ENCODE assay signal across 1 cellular context in the genomic region with DNA sequence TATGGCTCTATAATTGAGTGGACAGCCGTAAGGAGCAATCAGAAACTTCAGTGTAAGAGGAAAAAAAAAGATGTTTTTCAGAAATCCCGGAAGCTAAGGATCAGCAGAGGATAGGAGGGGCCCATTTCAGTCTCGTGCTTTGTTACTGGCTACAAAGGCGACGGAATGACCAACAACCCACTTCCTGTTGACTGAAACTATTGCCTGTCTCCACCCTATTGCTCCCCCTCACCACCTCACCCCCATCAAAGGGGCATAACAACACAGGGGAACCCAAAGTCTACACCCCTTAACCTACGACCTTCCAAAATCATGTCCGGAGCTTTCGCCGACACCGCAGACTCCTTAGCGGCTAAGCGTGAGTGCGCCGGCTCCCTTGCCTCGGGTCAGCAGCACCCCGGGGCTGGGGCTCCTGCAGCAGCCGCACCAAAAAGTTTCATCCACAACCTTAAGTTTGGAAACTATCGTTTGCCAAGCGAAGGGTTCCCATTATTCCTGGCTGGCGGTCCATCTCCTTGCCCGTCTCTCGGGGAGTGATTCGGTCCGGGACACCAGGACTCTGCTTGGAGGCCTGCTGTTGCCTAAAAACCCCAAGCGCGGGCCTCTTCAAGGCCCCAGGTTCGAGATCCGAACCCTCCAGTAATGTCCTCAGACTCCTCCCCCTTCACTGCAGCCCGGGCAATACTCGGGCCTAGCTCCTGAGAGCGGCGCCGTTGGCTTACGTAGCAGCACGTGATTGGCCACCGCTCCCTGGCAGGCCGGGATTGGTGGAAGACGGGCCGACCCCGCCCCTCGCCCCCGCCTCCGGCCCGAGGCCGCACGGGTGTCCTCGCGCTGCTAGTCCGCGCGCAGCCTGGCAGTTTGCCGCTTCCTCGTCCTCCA.
TF ChIP-seq lines count a peak whose summit lies in the region.

TSS of gene TPP2 (plus strand) at position 840 of the 882 bp plus-strand sequence. CDS start 53 bp downstream, outside the sequence.

TF ChIP-seq in HepG2, 621 proteins besides CTCF, POLR2A, EP300 and RAD21 (continued from another document and continues in another):
- TF ChIP-seq, protein P1, sequence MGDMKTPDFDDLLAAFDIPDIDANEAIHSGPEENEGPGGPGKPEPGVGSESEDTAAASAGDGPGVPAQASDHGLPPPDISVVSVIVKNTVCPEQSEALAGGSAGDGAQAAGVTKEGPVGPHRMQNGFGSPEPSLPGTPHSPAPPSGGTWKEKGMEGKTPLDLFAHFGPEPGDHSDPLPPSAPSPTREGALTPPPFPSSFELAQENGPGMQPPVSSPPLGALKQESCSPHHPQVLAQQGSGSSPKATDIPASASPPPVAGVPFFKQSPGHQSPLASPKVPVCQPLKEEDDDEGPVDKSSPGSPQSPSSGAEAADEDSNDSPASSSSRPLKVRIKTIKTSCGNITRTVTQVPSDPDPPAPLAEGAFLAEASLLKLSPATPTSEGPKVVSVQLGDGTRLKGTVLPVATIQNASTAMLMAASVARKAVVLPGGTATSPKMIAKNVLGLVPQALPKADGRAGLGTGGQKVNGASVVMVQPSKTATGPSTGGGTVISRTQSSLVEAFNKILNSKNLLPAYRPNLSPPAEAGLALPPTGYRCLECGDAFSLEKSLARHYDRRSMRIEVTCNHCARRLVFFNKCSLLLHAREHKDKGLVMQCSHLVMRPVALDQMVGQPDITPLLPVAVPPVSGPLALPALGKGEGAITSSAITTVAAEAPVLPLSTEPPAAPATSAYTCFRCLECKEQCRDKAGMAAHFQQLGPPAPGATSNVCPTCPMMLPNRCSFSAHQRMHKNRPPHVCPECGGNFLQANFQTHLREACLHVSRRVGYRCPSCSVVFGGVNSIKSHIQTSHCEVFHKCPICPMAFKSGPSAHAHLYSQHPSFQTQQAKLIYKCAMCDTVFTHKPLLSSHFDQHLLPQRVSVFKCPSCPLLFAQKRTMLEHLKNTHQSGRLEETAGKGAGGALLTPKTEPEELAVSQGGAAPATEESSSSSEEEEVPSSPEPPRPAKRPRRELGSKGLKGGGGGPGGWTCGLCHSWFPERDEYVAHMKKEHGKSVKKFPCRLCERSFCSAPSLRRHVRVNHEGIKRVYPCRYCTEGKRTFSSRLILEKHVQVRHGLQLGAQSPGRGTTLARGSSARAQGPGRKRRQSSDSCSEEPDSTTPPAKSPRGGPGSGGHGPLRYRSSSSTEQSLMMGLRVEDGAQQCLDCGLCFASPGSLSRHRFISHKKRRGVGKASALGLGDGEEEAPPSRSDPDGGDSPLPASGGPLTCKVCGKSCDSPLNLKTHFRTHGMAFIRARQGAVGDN (CRISPR knock-in tag; IDR thresholded peaks at IDR 0.05) = peak; percentile 81
- peak; percentile 72 for TF ChIP-seq GFI1 (CRISPR knock-in tag; IDR thresholded peaks at IDR 0.05; ENCODE audit: borderline replicate concordance)
- TF ChIP-seq, protein P2, sequence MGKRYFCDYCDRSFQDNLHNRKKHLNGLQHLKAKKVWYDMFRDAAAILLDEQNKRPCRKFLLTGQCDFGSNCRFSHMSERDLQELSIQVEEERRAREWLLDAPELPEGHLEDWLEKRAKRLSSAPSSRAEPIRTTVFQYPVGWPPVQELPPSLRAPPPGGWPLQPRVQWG (CRISPR knock-in tag; IDR thresholded peaks at IDR 0.05; ENCODE audit: borderline replicate concordance, low read depth) = no peak
- TF ChIP-seq ZNF24 (IDR thresholded peaks at IDR 0.05) = no peak
- TF ChIP-seq THAP7 (CRISPR knock-in tag; IDR thresholded peaks at IDR 0.05) = no peak
- TF ChIP-seq MYPOP (CRISPR knock-in tag; IDR thresholded peaks at IDR 0.05) = peak; percentile 47; the same call in 1 of the 2 replicates
- TF ChIP-seq ZNF879 (CRISPR knock-in tag; IDR thresholded peaks at IDR 0.05) = no peak
- TF ChIP-seq, protein P3, sequence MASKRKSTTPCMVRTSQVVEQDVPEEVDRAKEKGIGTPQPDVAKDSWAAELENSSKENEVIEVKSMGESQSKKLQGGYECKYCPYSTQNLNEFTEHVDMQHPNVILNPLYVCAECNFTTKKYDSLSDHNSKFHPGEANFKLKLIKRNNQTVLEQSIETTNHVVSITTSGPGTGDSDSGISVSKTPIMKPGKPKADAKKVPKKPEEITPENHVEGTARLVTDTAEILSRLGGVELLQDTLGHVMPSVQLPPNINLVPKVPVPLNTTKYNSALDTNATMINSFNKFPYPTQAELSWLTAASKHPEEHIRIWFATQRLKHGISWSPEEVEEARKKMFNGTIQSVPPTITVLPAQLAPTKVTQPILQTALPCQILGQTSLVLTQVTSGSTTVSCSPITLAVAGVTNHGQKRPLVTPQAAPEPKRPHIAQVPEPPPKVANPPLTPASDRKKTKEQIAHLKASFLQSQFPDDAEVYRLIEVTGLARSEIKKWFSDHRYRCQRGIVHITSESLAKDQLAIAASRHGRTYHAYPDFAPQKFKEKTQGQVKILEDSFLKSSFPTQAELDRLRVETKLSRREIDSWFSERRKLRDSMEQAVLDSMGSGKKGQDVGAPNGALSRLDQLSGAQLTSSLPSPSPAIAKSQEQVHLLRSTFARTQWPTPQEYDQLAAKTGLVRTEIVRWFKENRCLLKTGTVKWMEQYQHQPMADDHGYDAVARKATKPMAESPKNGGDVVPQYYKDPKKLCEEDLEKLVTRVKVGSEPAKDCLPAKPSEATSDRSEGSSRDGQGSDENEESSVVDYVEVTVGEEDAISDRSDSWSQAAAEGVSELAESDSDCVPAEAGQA (IDR thresholded peaks at IDR 0.05; ENCODE audit: low read depth) = 0 out of 2 replicates have a peak, but pooled peaks have one; percentile 40
- TF ChIP-seq, protein P3 (CRISPR knock-in tag; IDR thresholded peaks at IDR 0.05; ENCODE audit: borderline replicate concordance) = no peak
- no peak; the same call in 1 of the 2 replicates for TF ChIP-seq SMAD3 (CRISPR knock-in tag; IDR thresholded peaks at IDR 0.05)
- no peak for TF ChIP-seq HHEX (CRISPR knock-in tag; IDR thresholded peaks at IDR 0.05)
- no peak for TF ChIP-seq RBM39 (IDR thresholded peaks at IDR 0.05; ENCODE audit: low read depth, low read length, poor library complexity, severe bottlenecking)
- TF ChIP-seq, protein P4, sequence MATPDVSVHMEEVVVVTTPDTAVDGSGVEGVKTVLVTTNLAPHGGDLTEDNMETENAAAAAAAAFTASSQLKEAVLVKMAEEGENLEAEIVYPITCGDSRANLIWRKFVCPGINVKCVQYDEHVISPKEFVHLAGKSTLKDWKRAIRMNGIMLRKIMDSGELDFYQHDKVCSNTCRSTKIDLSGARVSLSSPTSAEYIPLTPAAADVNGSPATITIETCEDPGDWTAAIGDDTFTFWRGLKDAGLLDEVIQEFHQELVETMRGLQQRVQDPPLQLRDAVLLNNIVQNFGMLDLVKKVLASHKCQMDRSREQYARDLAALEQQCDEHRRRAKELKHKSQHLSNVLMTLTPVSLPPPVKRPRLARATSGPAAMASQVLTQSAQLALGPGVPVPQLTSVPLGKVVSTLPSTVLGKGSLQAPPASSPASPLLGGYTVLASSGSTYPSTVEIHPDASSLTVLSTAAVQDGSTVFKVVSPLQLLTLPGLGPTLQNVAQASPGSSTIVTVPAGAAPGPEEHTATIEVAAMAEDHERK (CRISPR knock-in tag; IDR thresholded peaks at IDR 0.05; ENCODE audit: low read depth) = no peak
- TF ChIP-seq ZNF589 (CRISPR knock-in tag; conservative IDR thresholded peaks at IDR 0.05) = peak; percentile 55; the same call in 1 of the 2 replicates
- TF ChIP-seq ZNF124 (CRISPR knock-in tag; IDR thresholded peaks at IDR 0.05) = no peak
- no peak for TF ChIP-seq SATB2 (CRISPR knock-in tag; IDR thresholded peaks at IDR 0.05)
- TF ChIP-seq GATAD2A (CRISPR knock-in tag; IDR thresholded peaks at IDR 0.05) = peak; percentile 29; the same call in 1 of the 2 replicates
- TF ChIP-seq ZNF414 (CRISPR knock-in tag; IDR thresholded peaks at IDR 0.05) = peak; percentile 43; the same call in 1 of the 2 replicates
- TF ChIP-seq, protein P5, sequence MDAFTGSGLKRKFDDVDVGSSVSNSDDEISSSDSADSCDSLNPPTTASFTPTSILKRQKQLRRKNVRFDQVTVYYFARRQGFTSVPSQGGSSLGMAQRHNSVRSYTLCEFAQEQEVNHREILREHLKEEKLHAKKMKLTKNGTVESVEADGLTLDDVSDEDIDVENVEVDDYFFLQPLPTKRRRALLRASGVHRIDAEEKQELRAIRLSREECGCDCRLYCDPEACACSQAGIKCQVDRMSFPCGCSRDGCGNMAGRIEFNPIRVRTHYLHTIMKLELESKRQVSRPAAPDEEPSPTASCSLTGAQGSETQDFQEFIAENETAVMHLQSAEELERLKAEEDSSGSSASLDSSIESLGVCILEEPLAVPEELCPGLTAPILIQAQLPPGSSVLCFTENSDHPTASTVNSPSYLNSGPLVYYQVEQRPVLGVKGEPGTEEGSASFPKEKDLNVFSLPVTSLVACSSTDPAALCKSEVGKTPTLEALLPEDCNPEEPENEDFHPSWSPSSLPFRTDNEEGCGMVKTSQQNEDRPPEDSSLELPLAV (CRISPR knock-in tag; conservative IDR thresholded peaks at IDR 0.05; ENCODE audit: low read depth) = no peak
- no peak for TF ChIP-seq ZNF7 (CRISPR knock-in tag; IDR thresholded peaks at IDR 0.05)
- TF ChIP-seq, protein P6, sequence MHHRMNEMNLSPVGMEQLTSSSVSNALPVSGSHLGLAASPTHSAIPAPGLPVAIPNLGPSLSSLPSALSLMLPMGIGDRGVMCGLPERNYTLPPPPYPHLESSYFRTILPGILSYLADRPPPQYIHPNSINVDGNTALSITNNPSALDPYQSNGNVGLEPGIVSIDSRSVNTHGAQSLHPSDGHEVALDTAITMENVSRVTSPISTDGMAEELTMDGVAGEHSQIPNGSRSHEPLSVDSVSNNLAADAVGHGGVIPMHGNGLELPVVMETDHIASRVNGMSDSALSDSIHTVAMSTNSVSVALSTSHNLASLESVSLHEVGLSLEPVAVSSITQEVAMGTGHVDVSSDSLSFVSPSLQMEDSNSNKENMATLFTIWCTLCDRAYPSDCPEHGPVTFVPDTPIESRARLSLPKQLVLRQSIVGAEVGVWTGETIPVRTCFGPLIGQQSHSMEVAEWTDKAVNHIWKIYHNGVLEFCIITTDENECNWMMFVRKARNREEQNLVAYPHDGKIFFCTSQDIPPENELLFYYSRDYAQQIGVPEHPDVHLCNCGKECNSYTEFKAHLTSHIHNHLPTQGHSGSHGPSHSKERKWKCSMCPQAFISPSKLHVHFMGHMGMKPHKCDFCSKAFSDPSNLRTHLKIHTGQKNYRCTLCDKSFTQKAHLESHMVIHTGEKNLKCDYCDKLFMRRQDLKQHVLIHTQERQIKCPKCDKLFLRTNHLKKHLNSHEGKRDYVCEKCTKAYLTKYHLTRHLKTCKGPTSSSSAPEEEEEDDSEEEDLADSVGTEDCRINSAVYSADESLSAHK (CRISPR knock-in tag; IDR thresholded peaks at IDR 0.05; ENCODE audit: borderline replicate concordance) = no peak
- no peak for TF ChIP-seq ZNF510 (CRISPR knock-in tag; IDR thresholded peaks at IDR 0.05; ENCODE audit: low read depth)
- TF ChIP-seq FIP1L1 (IDR thresholded peaks at IDR 0.05; ENCODE audit: borderline replicate concordance, insufficient read depth, low read depth, low read length) = no peak
- TF ChIP-seq ZNF605 (CRISPR knock-in tag; IDR thresholded peaks at IDR 0.05) = no peak; the same call in 1 of the 2 replicates
- no peak; the same call in 1 of the 2 replicates for TF ChIP-seq NR1H2 (CRISPR knock-in tag; IDR thresholded peaks at IDR 0.05; ENCODE audit: borderline replicate concordance, low read depth)
- TF ChIP-seq NFRKB (IDR thresholded peaks at IDR 0.05) = no peak
- TF ChIP-seq ZNF883 (CRISPR knock-in tag; IDR thresholded peaks at IDR 0.05; ENCODE audit: not compliant biosample characterization) = peak; percentile 58
